ENCODE assay signal across 11 cellular contexts in genomic region chr22:23217171-23218052, GRCh38. TPM values are rescaled to one million over a fixed set of nuclear protein-coding genes. Genes with fewer than 3 reads are reported as not detected.
DNase-seq lines count a peak whose midpoint lies in the region; ATAC-seq and TF ChIP-seq lines count a peak whose summit lies in the region.
"Had no signal": no experiment of that assay in that cellular context is flagged by ENCODE, and none has a peak within 500 bp of the region (broad histone marks: within the 10 kb centered on the region; RNA-seq: fewer than 3 reads in every experiment).

No MANE protein-coding gene starts in this region.

- H3K9me3 ChIP-seq in left lung (no peaks in the 10 kb centered on the region), suprapubic skin (no peaks in the 10 kb centered on the region)
- H3K9me3 ChIP-seq: A549 had no signal

- H3K4me1 Mint-ChIP-seq in activated CD4-positive, alpha-beta T cell treated with anti-CD3 and anti-CD28 coated beads for 36 hours = peaks cover 94% of the 10 kb centered on the region
- peaks cover 78% of the 10 kb centered on the region for H3K4me1 Mint-ChIP-seq in activated naive CD8-positive, alpha-beta T cell treated with anti-CD3 and anti-CD28 coated beads for 36 hours

- 71% methylated on average over 12 of the region's 16 CpGs for WGBS in suprapubic skin

- H3K4me3 Mint-ChIP-seq in activated CD4-positive, alpha-beta T cell treated with anti-CD3 and anti-CD28 coated beads for 36 hours = peak overlapping the region; percentile 63
- H3K4me3 Mint-ChIP-seq in activated naive CD8-positive, alpha-beta T cell treated with anti-CD3 and anti-CD28 coated beads for 36 hours = peak overlapping the region; percentile 68

- H3K4me1 ChIP-seq in left lung = peaks cover 62 to 93% of the 10 kb centered on the region in 2 donors
- H3K4me1 ChIP-seq in suprapubic skin = peaks cover 75% of the 10 kb centered on the region

- H3K4me3 ChIP-seq in left lung (no peak overlapping the region), suprapubic skin (no peak overlapping the region)
- H3K4me3 ChIP-seq: A549 had no signal

- intact Hi-C loops in activated CD4-positive, alpha-beta T cell treated with anti-CD3 and anti-CD28 coated beads for 36 hours (cut with DNase I, micrococcal nuclease) = loop anchor here (2.0 to 10.0 kb wide), 5 partner anchors 35 to 617 kb away; partner anchors contain the start of genes DERL3 (in 1 of the 2) and RSPH14 (in 1 of the 2)
- intact Hi-C loops in left lung (cut with DNase I) = loop anchor here in 1 of 2 donors (5.0 kb wide), 1 partner anchor 35 kb away; the partner anchor contains the start of gene BCR

- H3K27ac ChIP-seq in left lung = peak overlapping the region; percentile 81 to 83
- H3K27ac ChIP-seq in suprapubic skin = peak overlapping the region; percentile 2
- H3K27ac ChIP-seq: A549 had no signal

- H3K9me3 Mint-ChIP-seq in activated CD4-positive, alpha-beta T cell treated with anti-CD3 and anti-CD28 coated beads for 36 hours (ENCODE audit: low read depth) = no peaks in the 10 kb centered on the region
- no peaks in the 10 kb centered on the region for H3K9me3 Mint-ChIP-seq in activated naive CD8-positive, alpha-beta T cell treated with anti-CD3 and anti-CD28 coated beads for 36 hours

- no peak for TF ChIP-seq POLR2A in suprapubic skin (IDR thresholded peaks at IDR 0.05)

- ATAC-seq in activated CD4-positive, alpha-beta T cell treated with anti-CD3 and anti-CD28 coated beads for 36 hours = no peak
- no peak for ATAC-seq in left lung
- no peak for ATAC-seq in GM19452 (IDR thresholded peaks at IDR 0.05; ENCODE audit: unreplicated experiment)
- no peak for ATAC-seq in GM21717 (IDR thresholded peaks at IDR 0.05; ENCODE audit: unreplicated experiment)
- ATAC-seq in GM18868 (IDR thresholded peaks at IDR 0.05; ENCODE audit: unreplicated experiment) = no peak
- ATAC-seq: A549 had no signal

- CTCF ChIA-PET in activated CD4-positive, alpha-beta T cell treated with anti-CD3 and anti-CD28 coated beads for 36 hours (lab: Charles Lee) = interaction anchor here (0.6 to 2.5 kb wide), 5 partner anchors 17 to 206 kb away, joined by 3 to 11 read pairs (median 3); no protein-coding TSS in a partner anchor

- H3K36me3 ChIP-seq in left lung = no peaks in the 10 kb centered on the region
- H3K36me3 ChIP-seq in suprapubic skin = no peaks in the 10 kb centered on the region

- H3K27me3 Mint-ChIP-seq in activated CD4-positive, alpha-beta T cell treated with anti-CD3 and anti-CD28 coated beads for 36 hours = no peaks in the 10 kb centered on the region
- no peaks in the 10 kb centered on the region for H3K27me3 Mint-ChIP-seq in activated naive CD8-positive, alpha-beta T cell treated with anti-CD3 and anti-CD28 coated beads for 36 hours

- POLR2A ChIA-PET in activated CD4-positive, alpha-beta T cell treated with anti-CD3 and anti-CD28 coated beads for 36 hours (lab: Charles Lee) = interaction anchor here (1.7 kb wide), 1 partner anchor 26 kb away, joined by 10 read pairs; no protein-coding TSS in a partner anchor

- TF ChIP-seq CTCF in left lung (IDR thresholded peaks at IDR 0.05) = no peak
- no peak for TF ChIP-seq CTCF in suprapubic skin (IDR thresholded peaks at IDR 0.05)

- no peak for DNase-seq in activated CD4-positive, alpha-beta T cell treated with anti-CD3 and anti-CD28 coated beads for 36 hours
- DNase-seq in activated CD4-positive, alpha-beta T cell treated with anti-CD3 and anti-CD28 coated beads, Interleukin-2, amount 50 U/mL, for 48 hours = no peak
- DNase-seq in activated naive CD8-positive, alpha-beta T cell treated with anti-CD3 and anti-CD28 coated beads for 36 hours = no peak
- DNase-seq in left lung = peak in 1 of 2 donors; percentile 83
- DNase-seq in suprapubic skin (ENCODE audit: low spot score in 2 of 2) = no peak
- DNase-seq: islet precursor cell, NCI-H446 had no signal

- no peaks in the 10 kb centered on the region for H3K27me3 ChIP-seq in left lung
- H3K27me3 ChIP-seq in suprapubic skin = no peaks in the 10 kb centered on the region

- peak overlapping the region; percentile 84 for H3K27ac Mint-ChIP-seq in activated CD4-positive, alpha-beta T cell treated with anti-CD3 and anti-CD28 coated beads for 36 hours
- H3K27ac Mint-ChIP-seq in activated naive CD8-positive, alpha-beta T cell treated with anti-CD3 and anti-CD28 coated beads for 36 hours = peak overlapping the region; percentile 96

- TF ChIP-seq EP300 in suprapubic skin (IDR thresholded peaks at IDR 0.05) = no peak

- H3K36me3 Mint-ChIP-seq in activated CD4-positive, alpha-beta T cell treated with anti-CD3 and anti-CD28 coated beads for 36 hours (ENCODE audit: low read depth) = peaks cover 2% of the 10 kb centered on the region
- peaks cover 13% of the 10 kb centered on the region for H3K36me3 Mint-ChIP-seq in activated naive CD8-positive, alpha-beta T cell treated with anti-CD3 and anti-CD28 coated beads for 36 hours

RNA-seq across cellular contexts. Expression of gene BCR, which starts 37.1 kb away (rescaled TPM):
- total RNA-seq in activated CD4-positive, alpha-beta T cell treated with anti-CD3 and anti-CD28 coated beads for 36 hours = 10 to 100 TPM; 45.5 to 58.0 TPM
- 10 to 100 TPM; 28.3 to 32.0 TPM for total RNA-seq in activated naive CD8-positive, alpha-beta T cell treated with anti-CD3 and anti-CD28 coated beads for 36 hours
- total RNA-seq in left lung (10 to 100 TPM; 66.1 to 70.4 TPM), suprapubic skin (10 to 100 TPM; 72.8 to 87.8 (median 79.3) TPM)
